1 cellular context compared by ENCODE assay signal in the genomic region with DNA sequence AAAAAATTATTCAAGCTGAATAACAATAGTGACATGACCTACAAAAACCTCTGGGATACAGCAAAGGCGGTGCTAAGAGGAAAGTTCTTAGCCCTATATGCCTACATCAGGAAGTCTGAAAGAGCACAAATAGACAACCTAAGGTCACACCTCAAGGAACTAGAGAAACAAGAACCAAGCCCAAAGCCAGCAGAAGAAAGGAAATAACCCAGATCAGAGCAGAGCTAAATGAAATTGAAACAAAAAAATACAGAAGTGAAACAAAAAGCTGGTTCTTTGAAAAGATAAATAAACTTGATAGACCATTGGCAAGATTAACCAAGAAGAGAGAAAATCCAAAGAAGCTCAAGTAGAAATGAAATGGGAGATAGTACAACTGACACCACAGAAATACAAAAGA.
TF ChIP-seq lines count a peak whose summit lies in the region.

No MANE protein-coding gene starts in this region.

TF ChIP-seq in GM23338, 12 proteins besides CTCF, POLR2A, EP300 and RAD21 (continued from another document):
- TF ChIP-seq, protein P1, sequence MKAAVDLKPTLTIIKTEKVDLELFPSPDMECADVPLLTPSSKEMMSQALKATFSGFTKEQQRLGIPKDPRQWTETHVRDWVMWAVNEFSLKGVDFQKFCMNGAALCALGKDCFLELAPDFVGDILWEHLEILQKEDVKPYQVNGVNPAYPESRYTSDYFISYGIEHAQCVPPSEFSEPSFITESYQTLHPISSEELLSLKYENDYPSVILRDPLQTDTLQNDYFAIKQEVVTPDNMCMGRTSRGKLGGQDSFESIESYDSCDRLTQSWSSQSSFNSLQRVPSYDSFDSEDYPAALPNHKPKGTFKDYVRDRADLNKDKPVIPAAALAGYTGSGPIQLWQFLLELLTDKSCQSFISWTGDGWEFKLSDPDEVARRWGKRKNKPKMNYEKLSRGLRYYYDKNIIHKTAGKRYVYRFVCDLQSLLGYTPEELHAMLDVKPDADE (IDR thresholded peaks at IDR 0.05) = no peak
- no peak for TF ChIP-seq NANOG (IDR thresholded peaks at IDR 0.05; ENCODE audit: borderline replicate concordance)
- TF ChIP-seq, protein P2, sequence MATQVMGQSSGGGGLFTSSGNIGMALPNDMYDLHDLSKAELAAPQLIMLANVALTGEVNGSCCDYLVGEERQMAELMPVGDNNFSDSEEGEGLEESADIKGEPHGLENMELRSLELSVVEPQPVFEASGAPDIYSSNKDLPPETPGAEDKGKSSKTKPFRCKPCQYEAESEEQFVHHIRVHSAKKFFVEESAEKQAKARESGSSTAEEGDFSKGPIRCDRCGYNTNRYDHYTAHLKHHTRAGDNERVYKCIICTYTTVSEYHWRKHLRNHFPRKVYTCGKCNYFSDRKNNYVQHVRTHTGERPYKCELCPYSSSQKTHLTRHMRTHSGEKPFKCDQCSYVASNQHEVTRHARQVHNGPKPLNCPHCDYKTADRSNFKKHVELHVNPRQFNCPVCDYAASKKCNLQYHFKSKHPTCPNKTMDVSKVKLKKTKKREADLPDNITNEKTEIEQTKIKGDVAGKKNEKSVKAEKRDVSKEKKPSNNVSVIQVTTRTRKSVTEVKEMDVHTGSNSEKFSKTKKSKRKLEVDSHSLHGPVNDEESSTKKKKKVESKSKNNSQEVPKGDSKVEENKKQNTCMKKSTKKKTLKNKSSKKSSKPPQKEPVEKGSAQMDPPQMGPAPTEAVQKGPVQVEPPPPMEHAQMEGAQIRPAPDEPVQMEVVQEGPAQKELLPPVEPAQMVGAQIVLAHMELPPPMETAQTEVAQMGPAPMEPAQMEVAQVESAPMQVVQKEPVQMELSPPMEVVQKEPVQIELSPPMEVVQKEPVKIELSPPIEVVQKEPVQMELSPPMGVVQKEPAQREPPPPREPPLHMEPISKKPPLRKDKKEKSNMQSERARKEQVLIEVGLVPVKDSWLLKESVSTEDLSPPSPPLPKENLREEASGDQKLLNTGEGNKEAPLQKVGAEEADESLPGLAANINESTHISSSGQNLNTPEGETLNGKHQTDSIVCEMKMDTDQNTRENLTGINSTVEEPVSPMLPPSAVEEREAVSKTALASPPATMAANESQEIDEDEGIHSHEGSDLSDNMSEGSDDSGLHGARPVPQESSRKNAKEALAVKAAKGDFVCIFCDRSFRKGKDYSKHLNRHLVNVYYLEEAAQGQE (IDR thresholded peaks at IDR 0.05; ENCODE audit: unreplicated experiment) = no peak
- TF ChIP-seq ZNF331 (CRISPR knock-in tag; IDR thresholded peaks at IDR 0.05; ENCODE audit: low read depth) = no peak
- no peak for TF ChIP-seq STAT1 (IDR thresholded peaks at IDR 0.05; ENCODE audit: unreplicated experiment)
- no peak for TF ChIP-seq POLR2AphosphoS5 (IDR thresholded peaks at IDR 0.05; ENCODE audit: low read depth)
- no peak for TF ChIP-seq ZNF114 (CRISPR knock-in tag; IDR thresholded peaks at IDR 0.05)
- no peak for TF ChIP-seq EZH2 (IDR thresholded peaks at IDR 0.05; ENCODE audit: low read depth, unreplicated experiment)
- TF ChIP-seq, protein P3, sequence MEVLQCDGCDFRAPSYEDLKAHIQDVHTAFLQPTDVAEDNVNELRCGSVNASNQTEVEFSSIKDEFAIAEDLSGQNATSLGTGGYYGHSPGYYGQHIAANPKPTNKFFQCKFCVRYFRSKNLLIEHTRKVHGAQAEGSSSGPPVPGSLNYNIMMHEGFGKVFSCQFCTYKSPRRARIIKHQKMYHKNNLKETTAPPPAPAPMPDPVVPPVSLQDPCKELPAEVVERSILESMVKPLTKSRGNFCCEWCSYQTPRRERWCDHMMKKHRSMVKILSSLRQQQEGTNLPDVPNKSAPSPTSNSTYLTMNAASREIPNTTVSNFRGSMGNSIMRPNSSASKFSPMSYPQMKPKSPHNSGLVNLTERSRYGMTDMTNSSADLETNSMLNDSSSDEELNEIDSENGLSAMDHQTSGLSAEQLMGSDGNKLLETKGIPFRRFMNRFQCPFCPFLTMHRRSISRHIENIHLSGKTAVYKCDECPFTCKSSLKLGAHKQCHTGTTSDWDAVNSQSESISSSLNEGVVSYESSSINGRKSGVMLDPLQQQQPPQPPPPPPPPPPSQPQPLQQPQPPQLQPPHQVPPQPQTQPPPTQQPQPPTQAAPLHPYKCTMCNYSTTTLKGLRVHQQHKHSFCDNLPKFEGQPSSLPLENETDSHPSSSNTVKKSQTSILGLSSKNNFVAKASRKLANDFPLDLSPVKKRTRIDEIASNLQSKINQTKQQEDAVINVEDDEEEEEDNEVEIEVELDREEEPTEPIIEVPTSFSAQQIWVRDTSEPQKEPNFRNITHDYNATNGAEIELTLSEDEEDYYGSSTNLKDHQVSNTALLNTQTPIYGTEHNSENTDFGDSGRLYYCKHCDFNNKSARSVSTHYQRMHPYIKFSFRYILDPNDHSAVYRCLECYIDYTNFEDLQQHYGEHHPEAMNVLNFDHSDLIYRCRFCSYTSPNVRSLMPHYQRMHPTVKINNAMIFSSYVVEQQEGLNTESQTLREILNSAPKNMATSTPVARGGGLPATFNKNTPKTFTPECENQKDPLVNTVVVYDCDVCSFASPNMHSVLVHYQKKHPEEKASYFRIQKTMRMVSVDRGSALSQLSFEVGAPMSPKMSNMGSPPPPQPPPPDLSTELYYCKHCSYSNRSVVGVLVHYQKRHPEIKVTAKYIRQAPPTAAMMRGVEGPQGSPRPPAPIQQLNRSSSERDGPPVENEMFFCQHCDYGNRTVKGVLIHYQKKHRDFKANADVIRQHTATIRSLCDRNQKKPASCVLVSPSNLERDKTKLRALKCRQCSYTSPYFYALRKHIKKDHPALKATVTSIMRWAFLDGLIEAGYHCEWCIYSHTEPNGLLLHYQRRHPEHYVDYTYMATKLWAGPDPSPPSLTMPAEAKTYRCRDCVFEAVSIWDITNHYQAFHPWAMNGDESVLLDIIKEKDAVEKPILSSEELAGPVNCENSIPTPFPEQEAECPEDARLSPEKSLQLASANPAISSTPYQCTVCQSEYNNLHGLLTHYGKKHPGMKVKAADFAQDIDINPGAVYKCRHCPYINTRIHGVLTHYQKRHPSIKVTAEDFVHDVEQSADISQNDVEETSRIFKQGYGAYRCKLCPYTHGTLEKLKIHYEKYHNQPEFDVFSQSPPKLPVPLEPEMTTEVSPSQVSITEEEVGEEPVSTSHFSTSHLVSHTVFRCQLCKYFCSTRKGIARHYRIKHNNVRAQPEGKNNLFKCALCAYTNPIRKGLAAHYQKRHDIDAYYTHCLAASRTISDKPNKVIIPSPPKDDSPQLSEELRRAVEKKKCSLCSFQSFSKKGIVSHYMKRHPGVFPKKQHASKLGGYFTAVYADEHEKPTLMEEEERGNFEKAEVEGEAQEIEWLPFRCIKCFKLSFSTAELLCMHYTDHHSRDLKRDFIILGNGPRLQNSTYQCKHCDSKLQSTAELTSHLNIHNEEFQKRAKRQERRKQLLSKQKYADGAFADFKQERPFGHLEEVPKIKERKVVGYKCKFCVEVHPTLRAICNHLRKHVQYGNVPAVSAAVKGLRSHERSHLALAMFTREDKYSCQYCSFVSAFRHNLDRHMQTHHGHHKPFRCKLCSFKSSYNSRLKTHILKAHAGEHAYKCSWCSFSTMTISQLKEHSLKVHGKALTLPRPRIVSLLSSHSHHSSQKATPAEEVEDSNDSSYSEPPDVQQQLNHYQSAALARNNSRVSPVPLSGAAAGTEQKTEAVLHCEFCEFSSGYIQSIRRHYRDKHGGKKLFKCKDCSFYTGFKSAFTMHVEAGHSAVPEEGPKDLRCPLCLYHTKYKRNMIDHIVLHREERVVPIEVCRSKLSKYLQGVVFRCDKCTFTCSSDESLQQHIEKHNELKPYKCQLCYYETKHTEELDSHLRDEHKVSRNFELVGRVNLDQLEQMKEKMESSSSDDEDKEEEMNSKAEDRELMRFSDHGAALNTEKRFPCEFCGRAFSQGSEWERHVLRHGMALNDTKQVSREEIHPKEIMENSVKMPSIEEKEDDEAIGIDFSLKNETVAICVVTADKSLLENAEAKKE (CRISPR knock-in tag; IDR thresholded peaks at IDR 0.05) = no peak
TF ChIP-seq in GM23338: peak in this region for 0.
